ENCODE assay signal across 1 cellular context in the genomic region with DNA sequence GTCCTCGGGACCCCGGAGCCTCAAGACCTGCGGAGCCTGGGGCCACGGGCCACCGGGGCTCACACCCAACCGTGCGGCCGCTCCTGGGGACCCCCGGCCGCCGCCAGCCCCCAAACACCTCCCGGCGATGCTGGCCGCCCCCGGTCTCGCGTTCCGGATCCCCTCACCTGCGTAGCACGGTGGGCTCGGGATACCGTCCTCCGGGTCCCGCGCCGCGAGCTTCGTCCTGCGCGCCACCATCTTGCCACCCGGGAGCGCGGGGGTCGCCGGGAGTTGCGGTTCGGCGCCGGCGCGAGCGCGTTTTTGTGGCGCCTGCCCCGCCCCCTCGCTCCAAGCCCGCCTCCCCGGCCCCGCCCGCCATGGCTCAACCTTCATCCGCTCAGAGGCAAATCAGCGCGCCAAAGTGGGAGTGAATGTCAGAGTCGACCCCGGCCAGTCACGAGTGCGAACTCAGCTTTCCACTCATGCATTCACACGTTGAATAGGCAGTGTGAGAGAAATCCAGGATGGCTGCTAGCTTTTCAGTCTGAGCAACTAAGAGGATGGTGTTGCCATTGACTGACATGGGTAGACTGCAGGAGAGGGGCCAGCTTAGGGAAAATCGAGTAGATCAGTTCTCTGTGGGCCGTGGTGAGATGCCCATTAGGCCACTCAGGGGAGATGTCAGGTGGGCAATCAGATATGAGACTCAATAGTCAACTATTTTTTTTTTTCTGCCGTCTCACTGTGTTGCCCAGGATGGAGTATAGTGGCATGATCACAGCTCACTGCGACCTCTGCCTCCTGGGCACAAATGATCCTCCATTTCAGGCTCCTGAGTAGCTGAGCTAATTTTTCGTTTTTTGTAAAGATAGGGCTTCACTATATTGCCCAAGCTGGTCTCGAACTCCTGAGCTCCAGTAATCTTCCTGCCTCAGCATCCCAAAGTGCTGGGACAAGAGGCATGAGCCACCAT.
TF ChIP-seq lines count a peak whose summit lies in the region.

No MANE protein-coding gene starts in this region.

TF ChIP-seq in HEK293, 187 proteins besides CTCF, POLR2A, EP300 and RAD21 (continued from another document):
- TF ChIP-seq ZNF274 (IDR thresholded peaks at IDR 0.05; ENCODE audit: low read length) (no peak), ZNF274 (tag by site-specific recombination; IDR thresholded peaks at IDR 0.05; ENCODE audit: borderline replicate concordance) (no peak), YY2 (tag by site-specific recombination; IDR thresholded peaks at IDR 0.05) (peak; percentile 70; the same call in 1 of the 2 replicates), YY1 (tag by site-specific recombination; IDR thresholded peaks at IDR 0.05) (peak; percentile 74), SP3 (tag by site-specific recombination; IDR thresholded peaks at IDR 0.05) (peak; percentile 60), ZNF677 (tag by site-specific recombination; IDR thresholded peaks at IDR 0.05) (no peak), ZBTB48 (tag by site-specific recombination; IDR thresholded peaks at IDR 0.05) (peak; percentile 79), ZNF155 (tag by site-specific recombination; IDR thresholded peaks at IDR 0.05) (no peak), ZNF660 (tag by site-specific recombination; IDR thresholded peaks at IDR 0.05) (peak; percentile 34; the same call in 1 of the 2 replicates), ZNF391 (tag by site-specific recombination; IDR thresholded peaks at IDR 0.05; ENCODE audit: borderline replicate concordance, low read depth) (0 out of 2 replicates have a peak, but pooled peaks have one; percentile 42), ZNF335 (tag by site-specific recombination; conservative IDR thresholded peaks at IDR 0.05) (0 out of 2 replicates have a peak, but pooled peaks have one; percentile 8), ZEB2 (tag by site-specific recombination; IDR thresholded peaks at IDR 0.05) (peak; percentile 47; the same call in 1 of the 2 replicates), GLIS1 (tag by site-specific recombination; IDR thresholded peaks at IDR 0.05) (0 out of 2 replicates have a peak, but pooled peaks have one; percentile 32), ZBTB17 (tag by site-specific recombination; IDR thresholded peaks at IDR 0.05) (peak; percentile 95), SETDB1 (IDR thresholded peaks at IDR 0.05; ENCODE audit: insufficient read length, low read length) (no peak), PRDM1 (tag by site-specific recombination; IDR thresholded peaks at IDR 0.05) (no peak), MYNN (tag by site-specific recombination; IDR thresholded peaks at IDR 0.05; ENCODE audit: borderline replicate concordance) (no peak; the same call in 1 of the 2 replicates), KLF9 (tag by site-specific recombination; IDR thresholded peaks at IDR 0.05; ENCODE audit: low read depth) (peak; percentile 66)
- TF ChIP-seq, protein P1, sequence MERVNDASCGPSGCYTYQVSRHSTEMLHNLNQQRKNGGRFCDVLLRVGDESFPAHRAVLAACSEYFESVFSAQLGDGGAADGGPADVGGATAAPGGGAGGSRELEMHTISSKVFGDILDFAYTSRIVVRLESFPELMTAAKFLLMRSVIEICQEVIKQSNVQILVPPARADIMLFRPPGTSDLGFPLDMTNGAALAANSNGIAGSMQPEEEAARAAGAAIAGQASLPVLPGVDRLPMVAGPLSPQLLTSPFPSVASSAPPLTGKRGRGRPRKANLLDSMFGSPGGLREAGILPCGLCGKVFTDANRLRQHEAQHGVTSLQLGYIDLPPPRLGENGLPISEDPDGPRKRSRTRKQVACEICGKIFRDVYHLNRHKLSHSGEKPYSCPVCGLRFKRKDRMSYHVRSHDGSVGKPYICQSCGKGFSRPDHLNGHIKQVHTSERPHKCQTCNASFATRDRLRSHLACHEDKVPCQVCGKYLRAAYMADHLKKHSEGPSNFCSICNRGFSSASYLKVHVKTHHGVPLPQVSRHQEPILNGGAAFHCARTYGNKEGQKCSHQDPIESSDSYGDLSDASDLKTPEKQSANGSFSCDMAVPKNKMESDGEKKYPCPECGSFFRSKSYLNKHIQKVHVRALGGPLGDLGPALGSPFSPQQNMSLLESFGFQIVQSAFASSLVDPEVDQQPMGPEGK (tag by site-specific recombination; IDR thresholded peaks at IDR 0.05): peak; percentile 35; the same call in 1 of the 2 replicates
- TF ChIP-seq, protein P2, sequence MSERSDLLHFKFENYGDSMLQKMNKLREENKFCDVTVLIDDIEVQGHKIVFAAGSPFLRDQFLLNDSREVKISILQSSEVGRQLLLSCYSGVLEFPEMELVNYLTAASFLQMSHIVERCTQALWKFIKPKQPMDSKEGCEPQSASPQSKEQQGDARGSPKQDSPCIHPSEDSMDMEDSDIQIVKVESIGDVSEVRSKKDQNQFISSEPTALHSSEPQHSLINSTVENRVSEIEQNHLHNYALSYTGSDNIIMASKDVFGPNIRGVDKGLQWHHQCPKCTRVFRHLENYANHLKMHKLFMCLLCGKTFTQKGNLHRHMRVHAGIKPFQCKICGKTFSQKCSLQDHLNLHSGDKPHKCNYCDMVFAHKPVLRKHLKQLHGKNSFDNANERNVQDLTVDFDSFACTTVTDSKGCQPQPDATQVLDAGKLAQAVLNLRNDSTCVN (tag by site-specific recombination; optimal IDR thresholded peaks at IDR 0.05): peak; percentile 92
- TF ChIP-seq, protein P3, sequence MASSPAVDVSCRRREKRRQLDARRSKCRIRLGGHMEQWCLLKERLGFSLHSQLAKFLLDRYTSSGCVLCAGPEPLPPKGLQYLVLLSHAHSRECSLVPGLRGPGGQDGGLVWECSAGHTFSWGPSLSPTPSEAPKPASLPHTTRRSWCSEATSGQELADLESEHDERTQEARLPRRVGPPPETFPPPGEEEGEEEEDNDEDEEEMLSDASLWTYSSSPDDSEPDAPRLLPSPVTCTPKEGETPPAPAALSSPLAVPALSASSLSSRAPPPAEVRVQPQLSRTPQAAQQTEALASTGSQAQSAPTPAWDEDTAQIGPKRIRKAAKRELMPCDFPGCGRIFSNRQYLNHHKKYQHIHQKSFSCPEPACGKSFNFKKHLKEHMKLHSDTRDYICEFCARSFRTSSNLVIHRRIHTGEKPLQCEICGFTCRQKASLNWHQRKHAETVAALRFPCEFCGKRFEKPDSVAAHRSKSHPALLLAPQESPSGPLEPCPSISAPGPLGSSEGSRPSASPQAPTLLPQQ (tag by site-specific recombination; IDR thresholded peaks at IDR 0.05): 0 out of 2 replicates have a peak, but pooled peaks have one; percentile 21
